In the genomic region with DNA sequence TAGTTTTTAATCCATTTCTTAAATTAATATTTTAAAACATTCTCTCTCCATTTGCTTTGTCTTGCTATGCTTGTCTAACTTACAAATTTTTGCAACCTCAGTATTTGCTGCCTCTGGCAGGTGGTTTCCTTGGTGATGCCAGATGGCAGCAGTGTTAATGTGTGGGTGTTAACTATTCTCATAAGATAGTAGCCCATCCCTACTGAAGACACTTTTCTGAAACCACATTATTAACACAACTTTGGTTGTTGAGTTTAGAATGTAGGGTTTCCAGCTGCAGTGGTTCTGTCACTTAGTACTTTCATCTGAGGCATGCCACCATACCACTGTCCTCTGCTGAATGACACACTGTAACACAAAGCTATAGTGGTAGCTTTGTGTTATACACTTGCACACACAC, we compare ENCODE assay signal across 14 cellular contexts.
A peak's percentile ranks its signal among the peaks of the same experiment; 100 is the strongest.
DNase-seq lines count a peak whose midpoint lies in the region; ATAC-seq, FAIRE-seq and TF ChIP-seq lines count a peak whose summit lies in the region.
"Had no signal": no experiment of that assay in that cellular context is flagged by ENCODE, and none has a peak within 500 bp of the region (broad histone marks: within the 10 kb centered on the region; RNA-seq: fewer than 3 reads in every experiment).

No MANE protein-coding gene starts in this region.

- H3K27me3 Mint-ChIP-seq in naive thymus-derived CD4-positive, alpha-beta T cell = peaks cover 0 to 13% (median 8%) of the 10 kb centered on the region in 5 donors
- peaks cover 3% of the 10 kb centered on the region for H3K27me3 Mint-ChIP-seq in activated T-helper 1 cell treated with anti-CD3 and anti-CD28 coated beads, Interleukin-12 subunit alpha, Interleukin-12 subunit beta, Interleukin-2, Interleukin-4 antibody, amounts not matched to agents 30 ng/mL and 10 ng/mL and 1 ng/mL, durations not matched to agents 14 hours and 24 hours and 36 hours (ENCODE audit: insufficient read depth)

- in situ Hi-C loops in HepG2 (cut with HindIII; ENCODE audit: extremely low pct_ligation_motif_present, low pct_unique_long_range_greater_than_20kb) = no loop called here

- no peak overlapping the region for H3K4me2 ChIP-seq in HepG2 (ENCODE audit: low read depth, low read length)

- intact Hi-C loops in naive thymus-derived CD4-positive, alpha-beta T cell (cut with micrococcal nuclease) = no loop called here
- intact Hi-C loops in left colon (cut with DNase I, micrococcal nuclease) (no loop called here), HepG2 (cut with micrococcal nuclease; ENCODE audit: unreplicated experiment) (no loop called here)
- intact Hi-C loops in activated T-helper 1 cell treated with anti-CD3 and anti-CD28 coated beads, Interleukin-12 subunit alpha, Interleukin-12 subunit beta, Interleukin-2, Interleukin-4 antibody, amounts not matched to agents 30 ng/mL and 10 ng/mL and 1 ng/mL, durations not matched to agents 14 hours and 24 hours and 36 hours (cut with micrococcal nuclease) = no loop called here

- H3K36me3 ChIP-seq in naive thymus-derived CD4-positive, alpha-beta T cell (ENCODE audit: control insufficient read depth in 2 of 3, insufficient read depth in 3 of 3, low read length in 3 of 3) = no peaks in the 10 kb centered on the region
- H3K36me3 ChIP-seq in HepG2 (replicated peaks in 1 of 2; ENCODE audit: control insufficient read depth in 1 of 2, insufficient read depth in 2 of 2, low read length in 2 of 2) = no peaks in the 10 kb centered on the region
- H3K36me3 ChIP-seq: thyroid gland, WERI-Rb-1 had no signal

- BruUV-seq in HepG2 (replicated peaks; lab: Mats Ljungman, UMichigan) = no TSS peak

- no peaks in the 10 kb centered on the region for H4K20me1 ChIP-seq in HepG2 (ENCODE audit: insufficient read depth, low read length)

- H3K27ac ChIP-seq in naive thymus-derived CD4-positive, alpha-beta T cell (ENCODE audit: low read depth, low read length) = no peak overlapping the region
- no peak overlapping the region for H3K27ac ChIP-seq in HepG2 (ENCODE audit: extremely low read length, insufficient read depth, low read length)
- H3K27ac ChIP-seq: thyroid gland, WERI-Rb-1 had no signal

- no peaks in the 10 kb centered on the region for H3K4me1 ChIP-seq in naive thymus-derived CD4-positive, alpha-beta T cell (ENCODE audit: control insufficient read depth in 2 of 2, insufficient read depth in 2 of 2, low read length in 2 of 2)
- peaks cover 7% of the 10 kb centered on the region for H3K4me1 ChIP-seq in HepG2 (ENCODE audit: insufficient read depth, low read length)

- no peak for TF ChIP-seq CTCF in HepG2 (CRISPR knock-in tag; IDR thresholded peaks at IDR 0.05)

- no peak overlapping the region for H3K4me3 ChIP-seq in naive thymus-derived CD4-positive, alpha-beta T cell (ENCODE audit: low read length)
- no peak overlapping the region for H3K4me3 ChIP-seq in HepG2 (replicated peaks in 1 of 3; ENCODE audit: insufficient read depth in 1 of 3, low read depth in 2 of 3, low read length in 3 of 3)
- H3K4me3 ChIP-seq: thyroid gland had no signal

- no peak overlapping the region for H3K4me3 Mint-ChIP-seq in naive thymus-derived CD4-positive, alpha-beta T cell
- no peak overlapping the region for H3K4me3 Mint-ChIP-seq in activated T-helper 1 cell treated with anti-CD3 and anti-CD28 coated beads, Interleukin-12 subunit alpha, Interleukin-12 subunit beta, Interleukin-2, Interleukin-4 antibody, amounts not matched to agents 30 ng/mL and 10 ng/mL and 1 ng/mL, durations not matched to agents 14 hours and 24 hours and 36 hours
- H3K4me3 Mint-ChIP-seq: CD4-positive, alpha-beta T cell had no signal

- no peaks in the 10 kb centered on the region for H3K9me3 ChIP-seq in naive thymus-derived CD4-positive, alpha-beta T cell (ENCODE audit: control insufficient read depth in 2 of 3, low read length in 3 of 3)
- H3K9me3 ChIP-seq in HepG2 (ENCODE audit: low read length) = no peaks in the 10 kb centered on the region
- H3K9me3 ChIP-seq: thyroid gland had no signal

- DNase-seq in naive thymus-derived CD4-positive, alpha-beta T cell = no peak
- DNase-seq in left colon (no peak), cerebellar cortex (ENCODE audit: low spot score) (no peak), HepG2 (ENCODE audit: low spot score) (no peak)
- DNase-seq in activated T-helper 1 cell treated with anti-CD3 and anti-CD28 coated beads, Interleukin-12 subunit alpha, Interleukin-12 subunit beta, Interleukin-2, Interleukin-4 antibody, amounts not matched to agents 30 ng/mL and 10 ng/mL and 1 ng/mL, durations not matched to agents 14 hours and 24 hours and 36 hours (ENCODE audit: low spot score) = no peak
- DNase-seq: activated CD8-positive, alpha-beta memory T cell treated with anti-CD3 and anti-CD28 coated beads, Interleukin-2, amount 50 U/mL, for 4 hours; CD4-positive, alpha-beta T cell; cortex of kidney; IMR-90; thyroid gland; WERI-Rb-1 had no signal

- no peak overlapping the region for H2AFZ ChIP-seq in HepG2 (ENCODE audit: low read length)

- no peaks in the 10 kb centered on the region for H3K27me3 ChIP-seq in naive thymus-derived CD4-positive, alpha-beta T cell (ENCODE audit: control insufficient read depth in 2 of 2, insufficient read depth in 2 of 2, low read length in 2 of 2)
- H3K27me3 ChIP-seq in HepG2 (ENCODE audit: control insufficient read depth in 1 of 2, insufficient read depth in 2 of 2, low read length in 2 of 2) = no peaks in the 10 kb centered on the region
- H3K27me3 ChIP-seq: thyroid gland had no signal

- TF ChIP-seq RAD21 in HepG2 (CRISPR knock-in tag; IDR thresholded peaks at IDR 0.05) = no peak

- TF ChIP-seq POLR2A in HepG2 (IDR thresholded peaks at IDR 0.05; ENCODE audit: insufficient read depth in 1 of 2, low read depth in 2 of 2, low read length in 2 of 2) = no peak

- no peak overlapping the region for H3K27ac Mint-ChIP-seq in naive thymus-derived CD4-positive, alpha-beta T cell
- no peak overlapping the region for H3K27ac Mint-ChIP-seq in activated T-helper 1 cell treated with anti-CD3 and anti-CD28 coated beads, Interleukin-12 subunit alpha, Interleukin-12 subunit beta, Interleukin-2, Interleukin-4 antibody, amounts not matched to agents 30 ng/mL and 10 ng/mL and 1 ng/mL, durations not matched to agents 14 hours and 24 hours and 36 hours
- H3K27ac Mint-ChIP-seq: CD4-positive, alpha-beta T cell had no signal

- TF ChIP-seq EP300 in HepG2 (IDR thresholded peaks at IDR 0.05; ENCODE audit: low read depth in 2 of 2, low read length in 2 of 2) = no peak
- no peak for TF ChIP-seq EP300 in HepG2 (CRISPR knock-in tag; IDR thresholded peaks at IDR 0.05; ENCODE audit: borderline replicate concordance)

- ATAC-seq in GM19025 (IDR thresholded peaks at IDR 0.05; ENCODE audit: low read depth, unreplicated experiment) (peak; percentile 86), HG02571 (IDR thresholded peaks at IDR 0.05; ENCODE audit: unreplicated experiment) (peak; percentile 88), HG03442 (IDR thresholded peaks at IDR 0.05; ENCODE audit: unreplicated experiment) (peak; percentile 85), left colon (no peak), HepG2 (no peak)
- ATAC-seq in naive thymus-derived CD4-positive, alpha-beta T cell = peak; percentile 72

- no peaks in the 10 kb centered on the region for H3K9me3 Mint-ChIP-seq in naive thymus-derived CD4-positive, alpha-beta T cell
- no peaks in the 10 kb centered on the region for H3K9me3 Mint-ChIP-seq in activated T-helper 1 cell treated with anti-CD3 and anti-CD28 coated beads, Interleukin-12 subunit alpha, Interleukin-12 subunit beta, Interleukin-2, Interleukin-4 antibody, amounts not matched to agents 30 ng/mL and 10 ng/mL and 1 ng/mL, durations not matched to agents 14 hours and 24 hours and 36 hours
- H3K9me3 Mint-ChIP-seq: CD4-positive, alpha-beta T cell had no signal

- CTCF ChIA-PET in naive thymus-derived CD4-positive, alpha-beta T cell (lab: Charles Lee) = no interaction called here
- CTCF ChIA-PET in HepG2 (lab: Yijun Ruan, JAX; ENCODE audit: low intra/inter-chr PET ratio, low total read pairs) = no interaction called here

- POLR2A ChIA-PET in naive thymus-derived CD4-positive, alpha-beta T cell (lab: Charles Lee) = no interaction called here
- POLR2A ChIA-PET in HepG2 (lab: Yijun Ruan, JAX) = no interaction called here

- no peaks in the 10 kb centered on the region for H3K79me2 ChIP-seq in HepG2 (ENCODE audit: insufficient read depth, low read length)

- H3K4me1 Mint-ChIP-seq in naive thymus-derived CD4-positive, alpha-beta T cell = no peaks in the 10 kb centered on the region
- no peaks in the 10 kb centered on the region for H3K4me1 Mint-ChIP-seq in activated T-helper 1 cell treated with anti-CD3 and anti-CD28 coated beads, Interleukin-12 subunit alpha, Interleukin-12 subunit beta, Interleukin-2, Interleukin-4 antibody, amounts not matched to agents 30 ng/mL and 10 ng/mL and 1 ng/mL, durations not matched to agents 14 hours and 24 hours and 36 hours (ENCODE audit: low read depth)

- no peak for FAIRE-seq in HepG2 (lab: Jason Lieb, UNC)

- H3K9ac ChIP-seq in HepG2 (ENCODE audit: insufficient read depth, low read depth, low read length) = no peak overlapping the region

- no peaks in the 10 kb centered on the region for H3K36me3 Mint-ChIP-seq in naive thymus-derived CD4-positive, alpha-beta T cell
- H3K36me3 Mint-ChIP-seq in activated T-helper 1 cell treated with anti-CD3 and anti-CD28 coated beads, Interleukin-12 subunit alpha, Interleukin-12 subunit beta, Interleukin-2, Interleukin-4 antibody, amounts not matched to agents 30 ng/mL and 10 ng/mL and 1 ng/mL, durations not matched to agents 14 hours and 24 hours and 36 hours (ENCODE audit: low read depth) = no peaks in the 10 kb centered on the region

TF ChIP-seq in HepG2, 621 proteins besides CTCF, POLR2A, EP300 and RAD21 (continues in another document):
- TF ChIP-seq FOXK1 (CRISPR knock-in tag; IDR thresholded peaks at IDR 0.05; ENCODE audit: borderline replicate concordance, low read depth) (no peak), ONECUT2 (CRISPR knock-in tag; IDR thresholded peaks at IDR 0.05) (no peak)
- TF ChIP-seq, protein P1, sequence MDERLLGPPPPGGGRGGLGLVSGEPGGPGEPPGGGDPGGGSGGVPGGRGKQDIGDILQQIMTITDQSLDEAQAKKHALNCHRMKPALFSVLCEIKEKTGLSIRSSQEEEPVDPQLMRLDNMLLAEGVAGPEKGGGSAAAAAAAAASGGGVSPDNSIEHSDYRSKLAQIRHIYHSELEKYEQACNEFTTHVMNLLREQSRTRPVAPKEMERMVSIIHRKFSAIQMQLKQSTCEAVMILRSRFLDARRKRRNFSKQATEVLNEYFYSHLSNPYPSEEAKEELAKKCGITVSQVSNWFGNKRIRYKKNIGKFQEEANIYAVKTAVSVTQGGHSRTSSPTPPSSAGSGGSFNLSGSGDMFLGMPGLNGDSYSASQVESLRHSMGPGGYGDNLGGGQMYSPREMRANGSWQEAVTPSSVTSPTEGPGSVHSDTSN (CRISPR knock-in tag; IDR thresholded peaks at IDR 0.05) = no peak

Comparison
In these comparisons a context has a peak if more than half of its experiments do, and no peak if none do; other contexts are left out.
1. ATAC-seq: peak in GM19025 (single experiment), HG02571 (single experiment), HG03442 (single experiment) and naive thymus-derived CD4-positive, alpha-beta T cell (single experiment); none in left colon (single experiment) and HepG2 (single experiment).